ENCODE assay signal across 29 cellular contexts in genomic region chr2:37425408-37425807, GRCh38.
"Had no signal": no experiment of that assay in that cellular context is flagged by ENCODE, and none has a peak within 500 bp of the region (broad histone marks: within the 10 kb centered on the region; RNA-seq: fewer than 3 reads in every experiment).

No MANE protein-coding gene starts in this region.

- H3K9me3 Mint-ChIP-seq: activated CD8-positive, alpha-beta T cell treated with anti-CD3 and anti-CD28 coated beads for 36 hours; activated T-cell treated with anti-CD3 and anti-CD28 coated beads, Interleukin-2, amount 50 U/mL, for 4 hours; activated T-helper 17 cell treated with anti-CD3 and anti-CD28 coated beads, Interleukin-2, amount 50 U/mL, for 72 hours; T-helper 2 cell treated with Interferon-gamma antibody and Interleukin-4, amounts not matched to agents 5 μg/mL and 100 μg/mL, for 36 hours had no signal

- H3K27ac ChIP-seq: brain microvascular endothelial cell, colonic mucosa, WERI-Rb-1 had no signal

- H3K9me3 ChIP-seq: colonic mucosa had no signal

- ATAC-seq: activated CD4-positive, CD25-positive, alpha-beta regulatory T cell treated with anti-CD3 and anti-CD28 coated beads, Interleukin-2, amount 50 U/mL, for 24 hours; activated CD8-positive, alpha-beta T cell treated with anti-CD3 and anti-CD28 coated beads for 36 hours; activated T-cell treated with anti-CD3 and anti-CD28 coated beads, Interleukin-2, amount 50 U/mL, for 4 hours; activated T-helper 17 cell treated with anti-CD3 and anti-CD28 coated beads, Interleukin-2, amount 50 U/mL, for 72 hours; esophagus mucosa; T-helper 17 cell had no signal

- H3K4me1 Mint-ChIP-seq: activated B cell treated with CpG ODN at 0.5 μM for 24 hours; activated T-helper 17 cell treated with anti-CD3 and anti-CD28 coated beads, Interleukin-2, amount 50 U/mL, for 72 hours; T-helper 17 cell had no signal

- H3K4me3 ChIP-seq: colonic mucosa had no signal

- H3K4me3 Mint-ChIP-seq: activated B cell treated with CpG ODN at 0.5 μM for 24 hours; activated CD8-positive, alpha-beta T cell treated with anti-CD3 and anti-CD28 coated beads for 36 hours; activated naive CD8-positive, alpha-beta T cell; activated T-cell treated with anti-CD3 and anti-CD28 coated beads, Interleukin-2, amount 50 U/mL, for 4 hours; activated T-helper 17 cell treated with anti-CD3 and anti-CD28 coated beads, Interleukin-2, amount 50 U/mL, for 72 hours; endodermal cell; T-helper 17 cell; T-helper 2 cell treated with Interferon-gamma antibody and Interleukin-4, amounts not matched to agents 5 μg/mL and 100 μg/mL, for 36 hours had no signal

- H3K27ac Mint-ChIP-seq: activated B cell treated with CpG ODN at 0.5 μM for 24 hours; activated CD8-positive, alpha-beta T cell treated with anti-CD3 and anti-CD28 coated beads for 36 hours; activated naive CD8-positive, alpha-beta T cell; activated T-helper 17 cell treated with anti-CD3 and anti-CD28 coated beads, Interleukin-2, amount 50 U/mL, for 72 hours; endodermal cell; T-helper 17 cell; T-helper 2 cell treated with Interferon-gamma antibody and Interleukin-4, amounts not matched to agents 5 μg/mL and 100 μg/mL, for 36 hours had no signal

- H3K36me3 Mint-ChIP-seq: activated naive CD8-positive, alpha-beta T cell had no signal

- H3K4me1 ChIP-seq: colonic mucosa had no signal

- H3K36me3 ChIP-seq: brain microvascular endothelial cell, colonic mucosa, WERI-Rb-1 had no signal

- DNase-seq: activated B cell treated with CpG ODN at 0.5 μM for 24 hours; activated CD4-positive, alpha-beta T cell treated with anti-CD3 and anti-CD28 coated beads for 48 hours; activated CD4-positive, alpha-beta T cell treated with anti-CD3 and anti-CD28 coated beads, Interleukin-2, amount 50 U/mL, for 1 hour; activated CD4-positive, alpha-beta T cell treated with anti-CD3 and anti-CD28 coated beads, Interleukin-2, amount 50 U/mL, for 48 hours; activated CD8-positive, alpha-beta memory T cell treated with anti-CD3 and anti-CD28 coated beads for 24 hours; activated CD8-positive, alpha-beta T cell treated with anti-CD3 and anti-CD28 coated beads for 36 hours; activated effector memory CD4-positive, alpha-beta T cell treated with Interleukin-2 at 50 U/mL for 16 hours; activated gamma-delta T cell treated with Interleukin-2 at 50 U/mL for 16 hours; activated naive CD4-positive, alpha-beta T cell treated with anti-CD3 and anti-CD28 coated beads, Interleukin-2, amount 50 U/mL, for 16 hours; activated naive CD4-positive, alpha-beta T cell treated with Interleukin-2 at 50 U/mL for 16 hours; activated T-cell treated with anti-CD3 and anti-CD28 coated beads, Interleukin-2, amount 50 U/mL, for 4 hours; amniotic stem cell; anterior cingulate cortex; brain microvascular endothelial cell; central memory CD4-positive, alpha-beta T cell; cerebellar nuclear complex; colonic mucosa; effector memory CD4-positive, alpha-beta T cell; endodermal cell; foreskin fibroblast; T-helper 1 cell; T-helper 17 cell; T1000; WERI-Rb-1 had no signal

- H3K27me3 ChIP-seq: brain microvascular endothelial cell, colonic mucosa had no signal

- H3K27me3 Mint-ChIP-seq: activated B cell treated with CpG ODN at 0.5 μM for 24 hours; activated CD8-positive, alpha-beta T cell treated with anti-CD3 and anti-CD28 coated beads for 36 hours; activated naive CD8-positive, alpha-beta T cell; activated T-helper 17 cell treated with anti-CD3 and anti-CD28 coated beads, Interleukin-2, amount 50 U/mL, for 72 hours; T-helper 17 cell had no signal
